In the genomic region with DNA sequence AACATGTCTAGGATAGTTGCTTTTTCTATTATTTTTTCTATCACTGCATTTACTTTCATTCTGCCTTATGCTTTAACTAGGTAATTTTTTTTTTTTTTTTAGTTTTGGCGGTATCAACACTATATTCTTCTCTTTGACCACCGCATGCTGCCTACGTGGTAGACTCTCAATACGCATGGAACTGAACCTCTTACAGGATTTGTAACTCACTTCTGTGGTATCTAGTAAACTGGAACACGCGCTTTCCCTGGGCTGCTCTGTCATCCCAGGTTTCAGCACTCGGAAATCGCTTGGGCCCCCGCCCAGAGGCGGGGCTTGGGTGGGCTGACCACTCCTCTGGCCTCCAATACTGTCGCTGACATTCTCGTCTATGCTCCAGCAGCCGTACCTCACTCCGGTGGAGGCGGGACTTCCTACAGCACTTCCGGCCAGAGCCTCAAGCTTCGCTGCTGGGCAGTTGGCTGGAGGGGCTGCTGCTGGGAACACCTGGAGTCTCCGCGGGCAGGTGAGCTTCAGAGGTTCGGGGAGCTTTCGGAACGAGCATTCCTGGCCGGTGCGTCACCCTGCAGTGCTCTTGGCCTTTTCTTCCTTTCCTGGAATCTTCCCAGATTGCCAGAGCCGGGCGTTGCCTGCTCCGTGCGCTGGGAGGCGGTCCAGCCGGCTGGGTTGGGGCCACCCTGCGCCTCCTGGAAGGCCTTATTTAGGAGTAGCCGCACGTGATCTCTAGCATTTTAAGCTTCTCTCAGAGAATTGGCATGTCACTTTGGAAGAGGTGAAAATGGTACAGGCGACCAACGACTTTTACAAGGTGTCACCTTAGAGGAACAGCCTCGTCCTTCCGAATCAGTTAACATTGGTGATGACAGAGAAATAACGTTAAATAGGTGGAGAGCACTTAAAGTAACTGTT, we compare ENCODE assay signal across 1 cellular context.
TF ChIP-seq lines count a peak whose summit lies in the region.

A gene with protein sequence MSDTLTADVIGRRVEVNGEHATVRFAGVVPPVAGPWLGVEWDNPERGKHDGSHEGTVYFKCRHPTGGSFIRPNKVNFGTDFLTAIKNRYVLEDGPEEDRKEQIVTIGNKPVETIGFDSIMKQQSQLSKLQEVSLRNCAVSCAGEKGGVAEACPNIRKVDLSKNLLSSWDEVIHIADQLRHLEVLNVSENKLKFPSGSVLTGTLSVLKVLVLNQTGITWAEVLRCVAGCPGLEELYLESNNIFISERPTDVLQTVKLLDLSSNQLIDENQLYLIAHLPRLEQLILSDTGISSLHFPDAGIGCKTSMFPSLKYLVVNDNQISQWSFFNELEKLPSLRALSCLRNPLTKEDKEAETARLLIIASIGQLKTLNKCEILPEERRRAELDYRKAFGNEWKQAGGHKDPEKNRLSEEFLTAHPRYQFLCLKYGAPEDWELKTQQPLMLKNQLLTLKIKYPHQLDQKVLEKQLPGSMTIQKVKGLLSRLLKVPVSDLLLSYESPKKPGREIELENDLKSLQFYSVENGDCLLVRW (plus strand): TSS at position 428 of the 909 bp plus-strand sequence. CDS start 12,623 bp downstream, outside the sequence.

TF ChIP-seq in H1, 55 proteins besides CTCF, POLR2A, EP300 and RAD21 (continues in another document):
- peak; percentile 98 for TF ChIP-seq TAF1 (IDR thresholded peaks at IDR 0.05; ENCODE audit: low read depth, low read length)
- TF ChIP-seq, protein P1, sequence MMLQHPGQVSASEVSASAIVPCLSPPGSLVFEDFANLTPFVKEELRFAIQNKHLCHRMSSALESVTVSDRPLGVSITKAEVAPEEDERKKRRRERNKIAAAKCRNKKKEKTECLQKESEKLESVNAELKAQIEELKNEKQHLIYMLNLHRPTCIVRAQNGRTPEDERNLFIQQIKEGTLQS (IDR thresholded peaks at IDR 0.05; ENCODE audit: insufficient read depth, low read depth, low read length): 0 out of 2 replicates have a peak, but pooled peaks have one; percentile 24
- peak; percentile 72; the same call in 1 of the 2 replicates for TF ChIP-seq SP1 (IDR thresholded peaks at IDR 0.05; ENCODE audit: low read depth, low read length)
- no peak for TF ChIP-seq BACH1 (IDR thresholded peaks at IDR 0.05; ENCODE audit: low read length)
- TF ChIP-seq TBP (IDR thresholded peaks at IDR 0.05; ENCODE audit: low read depth, low read length): peak; percentile 91
- peak; percentile 92 for TF ChIP-seq TAF7 (optimal IDR thresholded peaks at IDR 0.05; ENCODE audit: borderline replicate concordance, low read depth, low read length)
- TF ChIP-seq SRF (IDR thresholded peaks at IDR 0.05; ENCODE audit: low read depth, low read length): 0 out of 2 replicates have a peak, but pooled peaks have one; percentile 31
- TF ChIP-seq SAP30 (IDR thresholded peaks at IDR 0.05; ENCODE audit: insufficient read depth, insufficient replicate concordance, low read length): no peak
- no peak for TF ChIP-seq CTBP2 (IDR thresholded peaks at IDR 0.05; ENCODE audit: borderline replicate concordance, insufficient read depth, insufficient read length, low read length)
- no peak for TF ChIP-seq TCF12 (IDR thresholded peaks at IDR 0.05; ENCODE audit: low read depth, low read length)
- no peak for TF ChIP-seq FOSL1 (IDR thresholded peaks at IDR 0.05; ENCODE audit: insufficient read depth, low read depth, low read length)
- TF ChIP-seq GABPA (IDR thresholded peaks at IDR 0.05; ENCODE audit: borderline replicate concordance, insufficient read depth, low read length): peak; percentile 87; the same call in 1 of the 2 replicates
- TF ChIP-seq BCL11A (IDR thresholded peaks at IDR 0.05; ENCODE audit: low read depth in 2 of 2, low read length in 2 of 2): no peak
- TF ChIP-seq HDAC2 (IDR thresholded peaks at IDR 0.05; ENCODE audit: borderline replicate concordance in 1 of 2, low read depth in 2 of 2, low read length in 2 of 2): no peak
- no peak for TF ChIP-seq RBBP5 (IDR thresholded peaks at IDR 0.05; ENCODE audit: borderline replicate concordance, low read depth, low read length)
- no peak for TF ChIP-seq YY1 (IDR thresholded peaks at IDR 0.05; ENCODE audit: low read depth, low read length)
- TF ChIP-seq ATF2 (IDR thresholded peaks at IDR 0.05; ENCODE audit: low read length): 0 out of 2 replicates have a peak, but pooled peaks have one; percentile 17
- TF ChIP-seq, protein P2, sequence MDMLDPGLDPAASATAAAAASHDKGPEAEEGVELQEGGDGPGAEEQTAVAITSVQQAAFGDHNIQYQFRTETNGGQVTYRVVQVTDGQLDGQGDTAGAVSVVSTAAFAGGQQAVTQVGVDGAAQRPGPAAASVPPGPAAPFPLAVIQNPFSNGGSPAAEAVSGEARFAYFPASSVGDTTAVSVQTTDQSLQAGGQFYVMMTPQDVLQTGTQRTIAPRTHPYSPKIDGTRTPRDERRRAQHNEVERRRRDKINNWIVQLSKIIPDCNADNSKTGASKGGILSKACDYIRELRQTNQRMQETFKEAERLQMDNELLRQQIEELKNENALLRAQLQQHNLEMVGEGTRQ (IDR thresholded peaks at IDR 0.05; ENCODE audit: low read length): peak; percentile 74
- no peak for TF ChIP-seq KDM4A (IDR thresholded peaks at IDR 0.05; ENCODE audit: low read depth, low read length, severe bottlenecking)
- TF ChIP-seq KDM1A (IDR thresholded peaks at IDR 0.05; ENCODE audit: borderline replicate concordance, low read length): 0 out of 2 replicates have a peak, but pooled peaks have one; percentile 7
- no peak for TF ChIP-seq ASH2L (IDR thresholded peaks at IDR 0.05; ENCODE audit: low read length)
- TF ChIP-seq CREB1 (IDR thresholded peaks at IDR 0.05): peak; percentile 69
- no peak for TF ChIP-seq EZH2 (IDR thresholded peaks at IDR 0.05; ENCODE audit: low read depth, low read length, severe bottlenecking)
- peak; percentile 85; the same call in 1 of the 2 replicates for TF ChIP-seq SP4 (IDR thresholded peaks at IDR 0.05; ENCODE audit: low read length)
- no peak for TF ChIP-seq ZNF274 (IDR thresholded peaks at IDR 0.05; ENCODE audit: borderline replicate concordance, extremely low read depth, low read length)
- peak; percentile 73 for TF ChIP-seq TEAD4 (IDR thresholded peaks at IDR 0.05; ENCODE audit: low read depth, low read length)
- TF ChIP-seq MAFK (IDR thresholded peaks at IDR 0.05; ENCODE audit: low read depth, low read length): no peak
- peak; percentile 55 to 77; a peak in 3 of 4 replicates for TF ChIP-seq SIN3A (conservative IDR thresholded peaks at IDR 0.05 in 1 of 2, IDR thresholded peaks at IDR 0.05 in 1 of 2; ENCODE audit: low read depth in 1 of 2, low read length in 2 of 2)
- peak; percentile 27; the same call in 1 of the 2 replicates for TF ChIP-seq MAX (IDR thresholded peaks at IDR 0.05)
- TF ChIP-seq, protein P3, sequence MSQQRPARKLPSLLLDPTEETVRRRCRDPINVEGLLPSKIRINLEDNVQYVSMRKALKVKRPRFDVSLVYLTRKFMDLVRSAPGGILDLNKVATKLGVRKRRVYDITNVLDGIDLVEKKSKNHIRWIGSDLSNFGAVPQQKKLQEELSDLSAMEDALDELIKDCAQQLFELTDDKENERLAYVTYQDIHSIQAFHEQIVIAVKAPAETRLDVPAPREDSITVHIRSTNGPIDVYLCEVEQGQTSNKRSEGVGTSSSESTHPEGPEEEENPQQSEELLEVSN (IDR thresholded peaks at IDR 0.05): peak; percentile 31
- TF ChIP-seq CHD7 (IDR thresholded peaks at IDR 0.05; ENCODE audit: insufficient replicate concordance, low read length): no peak
- no peak for TF ChIP-seq GTF2F1 (IDR thresholded peaks at IDR 0.05; ENCODE audit: borderline replicate concordance, low read depth, low read length)
- TF ChIP-seq SIX5 (IDR thresholded peaks at IDR 0.05; ENCODE audit: low read depth, low read length): no peak
- no peak for TF ChIP-seq SUZ12 (IDR thresholded peaks at IDR 0.05; ENCODE audit: low read length)
- no peak for TF ChIP-seq RXRA (IDR thresholded peaks at IDR 0.05; ENCODE audit: insufficient read depth, low read depth, low read length)
- no peak for TF ChIP-seq BRCA1 (IDR thresholded peaks at IDR 0.05; ENCODE audit: low read depth, low read length)
- peak; percentile 95 for TF ChIP-seq POLR2AphosphoS5 (IDR thresholded peaks at IDR 0.05; ENCODE audit: low read depth, low read length)
- TF ChIP-seq KDM5A (IDR thresholded peaks at IDR 0.05; ENCODE audit: low read length): no peak
- no peak for TF ChIP-seq CHD1 (IDR thresholded peaks at IDR 0.05; ENCODE audit: low read depth, low read length)
- no peak for TF ChIP-seq NANOG (IDR thresholded peaks at IDR 0.05; ENCODE audit: insufficient read depth, low read depth, low read length, poor library complexity, severe bottlenecking)
- peak; percentile 91 for TF ChIP-seq JUND (IDR thresholded peaks at IDR 0.05; ENCODE audit: low read length)
- TF ChIP-seq NRF1 (IDR thresholded peaks at IDR 0.05; ENCODE audit: low read depth, low read length): no peak
- TF ChIP-seq SP2 (IDR thresholded peaks at IDR 0.05; ENCODE audit: low read length): no peak
- no peak for TF ChIP-seq RNF2 (IDR thresholded peaks at IDR 0.05; ENCODE audit: borderline replicate concordance, low read depth, low read length, missing control alignments, poor library complexity, severe bottlenecking)
- TF ChIP-seq PHF8 (conservative IDR thresholded peaks at IDR 0.05; ENCODE audit: low read depth, low read length): peak; percentile 91
- TF ChIP-seq RFX5 (IDR thresholded peaks at IDR 0.05; ENCODE audit: borderline replicate concordance, low read depth, low read length): no peak
